In the genomic region with DNA sequence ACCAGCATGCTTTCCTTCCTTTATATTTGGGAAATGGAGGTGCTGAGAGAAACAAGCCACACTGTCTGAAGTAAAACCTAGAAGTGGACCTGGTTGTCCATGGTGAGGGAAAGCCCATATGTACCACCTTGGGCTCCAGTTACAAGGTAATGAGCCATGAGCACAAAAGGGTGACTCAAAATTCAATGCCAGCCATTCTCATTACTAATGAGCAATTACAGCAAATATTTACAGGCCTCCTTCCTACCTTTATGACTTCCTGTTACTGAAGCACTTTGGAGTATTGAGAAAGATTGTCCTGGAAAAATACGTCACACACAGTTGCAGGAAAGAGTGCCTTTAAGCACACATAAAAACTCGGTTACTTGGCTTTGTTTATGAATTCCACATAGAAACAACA, we compare ENCODE assay signal across 1 cellular context.
A peak's percentile ranks its signal among the peaks of the same experiment; 100 is the strongest.
TF ChIP-seq lines count a peak whose summit lies in the region.

No MANE protein-coding gene starts in this region.

TF ChIP-seq in HepG2, 621 proteins besides CTCF, POLR2A, EP300 and RAD21 (continued from another document and continues in another):
- TF ChIP-seq, protein P1, sequence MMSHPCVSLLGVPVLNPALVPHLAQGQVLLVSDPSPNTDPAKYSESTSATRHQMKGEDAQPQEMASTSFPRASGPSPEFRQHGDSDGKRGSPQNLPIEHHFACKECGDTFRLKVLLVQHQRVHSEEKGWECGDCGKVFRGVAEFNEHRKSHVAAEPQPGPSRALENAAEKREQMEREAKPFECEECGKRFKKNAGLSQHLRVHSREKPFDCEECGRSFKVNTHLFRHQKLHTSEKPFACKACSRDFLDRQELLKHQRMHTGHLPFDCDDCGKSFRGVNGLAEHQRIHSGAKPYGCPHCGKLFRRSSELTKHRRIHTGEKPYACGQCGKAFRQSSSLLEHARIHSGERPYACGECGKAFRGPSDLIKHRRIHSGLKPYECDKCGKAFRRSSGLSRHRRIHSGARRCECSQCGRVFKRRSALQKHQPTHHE (CRISPR knock-in tag; IDR thresholded peaks at IDR 0.05; ENCODE audit: borderline replicate concordance), result no peak
- TF ChIP-seq ZNF839 (CRISPR knock-in tag; IDR thresholded peaks at IDR 0.05; ENCODE audit: borderline replicate concordance) (no peak), ZNF205 (CRISPR knock-in tag; IDR thresholded peaks at IDR 0.05) (peak; percentile 88), ZNF850 (CRISPR knock-in tag; conservative IDR thresholded peaks at IDR 0.05) (no peak), SMARCE1 (IDR thresholded peaks at IDR 0.05; ENCODE audit: borderline replicate concordance) (no peak), RFXANK (CRISPR knock-in tag; IDR thresholded peaks at IDR 0.05) (0 out of 2 replicates have a peak, but pooled peaks have one; percentile 21), HNF4G (IDR thresholded peaks at IDR 0.05; ENCODE audit: borderline replicate concordance, low read depth, low read length) (peak; percentile 61; the same call in 1 of the 2 replicates), HNF4G (CRISPR knock-in tag; IDR thresholded peaks at IDR 0.05; ENCODE audit: borderline replicate concordance, low read depth) (peak; percentile 60; the same call in 1 of the 2 replicates), ZFP37 (CRISPR knock-in tag; IDR thresholded peaks at IDR 0.05; ENCODE audit: borderline replicate concordance) (no peak), ZNF558 (CRISPR knock-in tag; IDR thresholded peaks at IDR 0.05; ENCODE audit: borderline replicate concordance) (no peak), ATM (IDR thresholded peaks at IDR 0.05; ENCODE audit: borderline replicate concordance) (no peak), TAF15 (IDR thresholded peaks at IDR 0.05; ENCODE audit: low read depth, low read length, poor library complexity, severe bottlenecking) (no peak), ZNF629 (CRISPR knock-in tag; conservative IDR thresholded peaks at IDR 0.05) (no peak), CBFB (CRISPR knock-in tag; IDR thresholded peaks at IDR 0.05) (no peak), NFE2 (CRISPR knock-in tag; IDR thresholded peaks at IDR 0.05) (no peak), ZSCAN22 (CRISPR knock-in tag; IDR thresholded peaks at IDR 0.05) (no peak), ZNF382 (CRISPR knock-in tag; IDR thresholded peaks at IDR 0.05; ENCODE audit: borderline replicate concordance) (no peak), MAZ (IDR thresholded peaks at IDR 0.05; ENCODE audit: borderline replicate concordance, low read depth, low read length) (no peak), MAZ (CRISPR knock-in tag; IDR thresholded peaks at IDR 0.05; ENCODE audit: low read depth) (peak; percentile 49; the same call in 1 of the 2 replicates), MEIS2 (CRISPR knock-in tag; IDR thresholded peaks at IDR 0.05) (no peak; the same call in 1 of the 2 replicates), NFE2L2 (IDR thresholded peaks at IDR 0.05; ENCODE audit: low read length) (no peak), ZNF879 (CRISPR knock-in tag; IDR thresholded peaks at IDR 0.05) (no peak), ZNF501 (CRISPR knock-in tag; IDR thresholded peaks at IDR 0.05) (no peak)
- TF ChIP-seq, protein P2, sequence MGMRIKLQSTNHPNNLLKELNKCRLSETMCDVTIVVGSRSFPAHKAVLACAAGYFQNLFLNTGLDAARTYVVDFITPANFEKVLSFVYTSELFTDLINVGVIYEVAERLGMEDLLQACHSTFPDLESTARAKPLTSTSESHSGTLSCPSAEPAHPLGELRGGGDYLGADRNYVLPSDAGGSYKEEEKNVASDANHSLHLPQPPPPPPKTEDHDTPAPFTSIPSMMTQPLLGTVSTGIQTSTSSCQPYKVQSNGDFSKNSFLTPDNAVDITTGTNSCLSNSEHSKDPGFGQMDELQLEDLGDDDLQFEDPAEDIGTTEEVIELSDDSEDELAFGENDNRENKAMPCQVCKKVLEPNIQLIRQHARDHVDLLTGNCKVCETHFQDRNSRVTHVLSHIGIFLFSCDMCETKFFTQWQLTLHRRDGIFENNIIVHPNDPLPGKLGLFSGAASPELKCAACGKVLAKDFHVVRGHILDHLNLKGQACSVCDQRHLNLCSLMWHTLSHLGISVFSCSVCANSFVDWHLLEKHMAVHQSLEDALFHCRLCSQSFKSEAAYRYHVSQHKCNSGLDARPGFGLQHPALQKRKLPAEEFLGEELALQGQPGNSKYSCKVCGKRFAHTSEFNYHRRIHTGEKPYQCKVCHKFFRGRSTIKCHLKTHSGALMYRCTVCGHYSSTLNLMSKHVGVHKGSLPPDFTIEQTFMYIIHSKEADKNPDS (CRISPR knock-in tag; IDR thresholded peaks at IDR 0.05), result peak; percentile 100
- TF ChIP-seq, protein P3, sequence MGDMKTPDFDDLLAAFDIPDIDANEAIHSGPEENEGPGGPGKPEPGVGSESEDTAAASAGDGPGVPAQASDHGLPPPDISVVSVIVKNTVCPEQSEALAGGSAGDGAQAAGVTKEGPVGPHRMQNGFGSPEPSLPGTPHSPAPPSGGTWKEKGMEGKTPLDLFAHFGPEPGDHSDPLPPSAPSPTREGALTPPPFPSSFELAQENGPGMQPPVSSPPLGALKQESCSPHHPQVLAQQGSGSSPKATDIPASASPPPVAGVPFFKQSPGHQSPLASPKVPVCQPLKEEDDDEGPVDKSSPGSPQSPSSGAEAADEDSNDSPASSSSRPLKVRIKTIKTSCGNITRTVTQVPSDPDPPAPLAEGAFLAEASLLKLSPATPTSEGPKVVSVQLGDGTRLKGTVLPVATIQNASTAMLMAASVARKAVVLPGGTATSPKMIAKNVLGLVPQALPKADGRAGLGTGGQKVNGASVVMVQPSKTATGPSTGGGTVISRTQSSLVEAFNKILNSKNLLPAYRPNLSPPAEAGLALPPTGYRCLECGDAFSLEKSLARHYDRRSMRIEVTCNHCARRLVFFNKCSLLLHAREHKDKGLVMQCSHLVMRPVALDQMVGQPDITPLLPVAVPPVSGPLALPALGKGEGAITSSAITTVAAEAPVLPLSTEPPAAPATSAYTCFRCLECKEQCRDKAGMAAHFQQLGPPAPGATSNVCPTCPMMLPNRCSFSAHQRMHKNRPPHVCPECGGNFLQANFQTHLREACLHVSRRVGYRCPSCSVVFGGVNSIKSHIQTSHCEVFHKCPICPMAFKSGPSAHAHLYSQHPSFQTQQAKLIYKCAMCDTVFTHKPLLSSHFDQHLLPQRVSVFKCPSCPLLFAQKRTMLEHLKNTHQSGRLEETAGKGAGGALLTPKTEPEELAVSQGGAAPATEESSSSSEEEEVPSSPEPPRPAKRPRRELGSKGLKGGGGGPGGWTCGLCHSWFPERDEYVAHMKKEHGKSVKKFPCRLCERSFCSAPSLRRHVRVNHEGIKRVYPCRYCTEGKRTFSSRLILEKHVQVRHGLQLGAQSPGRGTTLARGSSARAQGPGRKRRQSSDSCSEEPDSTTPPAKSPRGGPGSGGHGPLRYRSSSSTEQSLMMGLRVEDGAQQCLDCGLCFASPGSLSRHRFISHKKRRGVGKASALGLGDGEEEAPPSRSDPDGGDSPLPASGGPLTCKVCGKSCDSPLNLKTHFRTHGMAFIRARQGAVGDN (CRISPR knock-in tag; IDR thresholded peaks at IDR 0.05), result no peak
- TF ChIP-seq, protein P4, sequence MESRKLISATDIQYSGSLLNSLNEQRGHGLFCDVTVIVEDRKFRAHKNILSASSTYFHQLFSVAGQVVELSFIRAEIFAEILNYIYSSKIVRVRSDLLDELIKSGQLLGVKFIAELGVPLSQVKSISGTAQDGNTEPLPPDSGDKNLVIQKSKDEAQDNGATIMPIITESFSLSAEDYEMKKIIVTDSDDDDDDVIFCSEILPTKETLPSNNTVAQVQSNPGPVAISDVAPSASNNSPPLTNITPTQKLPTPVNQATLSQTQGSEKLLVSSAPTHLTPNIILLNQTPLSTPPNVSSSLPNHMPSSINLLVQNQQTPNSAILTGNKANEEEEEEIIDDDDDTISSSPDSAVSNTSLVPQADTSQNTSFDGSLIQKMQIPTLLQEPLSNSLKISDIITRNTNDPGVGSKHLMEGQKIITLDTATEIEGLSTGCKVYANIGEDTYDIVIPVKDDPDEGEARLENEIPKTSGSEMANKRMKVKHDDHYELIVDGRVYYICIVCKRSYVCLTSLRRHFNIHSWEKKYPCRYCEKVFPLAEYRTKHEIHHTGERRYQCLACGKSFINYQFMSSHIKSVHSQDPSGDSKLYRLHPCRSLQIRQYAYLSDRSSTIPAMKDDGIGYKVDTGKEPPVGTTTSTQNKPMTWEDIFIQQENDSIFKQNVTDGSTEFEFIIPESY (CRISPR knock-in tag; IDR thresholded peaks at IDR 0.05), result no peak
- TF ChIP-seq, protein P5, sequence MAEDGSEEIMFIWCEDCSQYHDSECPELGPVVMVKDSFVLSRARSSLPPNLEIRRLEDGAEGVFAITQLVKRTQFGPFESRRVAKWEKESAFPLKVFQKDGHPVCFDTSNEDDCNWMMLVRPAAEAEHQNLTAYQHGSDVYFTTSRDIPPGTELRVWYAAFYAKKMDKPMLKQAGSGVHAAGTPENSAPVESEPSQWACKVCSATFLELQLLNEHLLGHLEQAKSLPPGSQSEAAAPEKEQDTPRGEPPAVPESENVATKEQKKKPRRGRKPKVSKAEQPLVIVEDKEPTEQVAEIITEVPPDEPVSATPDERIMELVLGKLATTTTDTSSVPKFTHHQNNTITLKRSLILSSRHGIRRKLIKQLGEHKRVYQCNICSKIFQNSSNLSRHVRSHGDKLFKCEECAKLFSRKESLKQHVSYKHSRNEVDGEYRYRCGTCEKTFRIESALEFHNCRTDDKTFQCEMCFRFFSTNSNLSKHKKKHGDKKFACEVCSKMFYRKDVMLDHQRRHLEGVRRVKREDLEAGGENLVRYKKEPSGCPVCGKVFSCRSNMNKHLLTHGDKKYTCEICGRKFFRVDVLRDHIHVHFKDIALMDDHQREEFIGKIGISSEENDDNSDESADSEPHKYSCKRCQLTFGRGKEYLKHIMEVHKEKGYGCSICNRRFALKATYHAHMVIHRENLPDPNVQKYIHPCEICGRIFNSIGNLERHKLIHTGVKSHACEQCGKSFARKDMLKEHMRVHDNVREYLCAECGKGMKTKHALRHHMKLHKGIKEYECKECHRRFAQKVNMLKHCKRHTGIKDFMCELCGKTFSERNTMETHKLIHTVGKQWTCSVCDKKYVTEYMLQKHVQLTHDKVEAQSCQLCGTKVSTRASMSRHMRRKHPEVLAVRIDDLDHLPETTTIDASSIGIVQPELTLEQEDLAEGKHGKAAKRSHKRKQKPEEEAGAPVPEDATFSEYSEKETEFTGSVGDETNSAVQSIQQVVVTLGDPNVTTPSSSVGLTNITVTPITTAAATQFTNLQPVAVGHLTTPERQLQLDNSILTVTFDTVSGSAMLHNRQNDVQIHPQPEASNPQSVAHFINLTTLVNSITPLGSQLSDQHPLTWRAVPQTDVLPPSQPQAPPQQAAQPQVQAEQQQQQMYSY (CRISPR knock-in tag; IDR thresholded peaks at IDR 0.05), result no peak
- TF ChIP-seq, protein P6, sequence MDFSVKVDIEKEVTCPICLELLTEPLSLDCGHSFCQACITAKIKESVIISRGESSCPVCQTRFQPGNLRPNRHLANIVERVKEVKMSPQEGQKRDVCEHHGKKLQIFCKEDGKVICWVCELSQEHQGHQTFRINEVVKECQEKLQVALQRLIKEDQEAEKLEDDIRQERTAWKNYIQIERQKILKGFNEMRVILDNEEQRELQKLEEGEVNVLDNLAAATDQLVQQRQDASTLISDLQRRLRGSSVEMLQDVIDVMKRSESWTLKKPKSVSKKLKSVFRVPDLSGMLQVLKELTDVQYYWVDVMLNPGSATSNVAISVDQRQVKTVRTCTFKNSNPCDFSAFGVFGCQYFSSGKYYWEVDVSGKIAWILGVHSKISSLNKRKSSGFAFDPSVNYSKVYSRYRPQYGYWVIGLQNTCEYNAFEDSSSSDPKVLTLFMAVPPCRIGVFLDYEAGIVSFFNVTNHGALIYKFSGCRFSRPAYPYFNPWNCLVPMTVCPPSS (IDR thresholded peaks at IDR 0.05), result no peak
- TF ChIP-seq, protein P7, sequence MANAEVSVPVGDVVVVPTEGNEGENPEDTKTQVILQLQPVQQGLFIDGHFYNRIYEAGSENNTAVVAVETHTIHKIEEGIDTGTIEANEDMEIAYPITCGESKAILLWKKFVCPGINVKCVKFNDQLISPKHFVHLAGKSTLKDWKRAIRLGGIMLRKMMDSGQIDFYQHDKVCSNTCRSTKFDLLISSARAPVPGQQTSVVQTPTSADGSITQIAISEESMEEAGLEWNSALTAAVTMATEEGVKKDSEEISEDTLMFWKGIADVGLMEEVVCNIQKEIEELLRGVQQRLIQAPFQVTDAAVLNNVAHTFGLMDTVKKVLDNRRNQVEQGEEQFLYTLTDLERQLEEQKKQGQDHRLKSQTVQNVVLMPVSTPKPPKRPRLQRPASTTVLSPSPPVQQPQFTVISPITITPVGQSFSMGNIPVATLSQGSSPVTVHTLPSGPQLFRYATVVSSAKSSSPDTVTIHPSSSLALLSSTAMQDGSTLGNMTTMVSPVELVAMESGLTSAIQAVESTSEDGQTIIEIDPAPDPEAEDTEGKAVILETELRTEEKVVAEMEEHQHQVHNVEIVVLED (CRISPR knock-in tag; IDR thresholded peaks at IDR 0.05; ENCODE audit: borderline replicate concordance), result no peak
- TF ChIP-seq, protein P8, sequence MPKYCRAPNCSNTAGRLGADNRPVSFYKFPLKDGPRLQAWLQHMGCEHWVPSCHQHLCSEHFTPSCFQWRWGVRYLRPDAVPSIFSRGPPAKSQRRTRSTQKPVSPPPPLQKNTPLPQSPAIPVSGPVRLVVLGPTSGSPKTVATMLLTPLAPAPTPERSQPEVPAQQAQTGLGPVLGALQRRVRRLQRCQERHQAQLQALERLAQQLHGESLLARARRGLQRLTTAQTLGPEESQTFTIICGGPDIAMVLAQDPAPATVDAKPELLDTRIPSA (CRISPR knock-in tag; IDR thresholded peaks at IDR 0.05; ENCODE audit: borderline replicate concordance), result no peak
- TF ChIP-seq, protein P9, sequence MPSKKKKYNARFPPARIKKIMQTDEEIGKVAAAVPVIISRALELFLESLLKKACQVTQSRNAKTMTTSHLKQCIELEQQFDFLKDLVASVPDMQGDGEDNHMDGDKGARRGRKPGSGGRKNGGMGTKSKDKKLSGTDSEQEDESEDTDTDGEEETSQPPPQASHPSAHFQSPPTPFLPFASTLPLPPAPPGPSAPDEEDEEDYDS (CRISPR knock-in tag; IDR thresholded peaks at IDR 0.05), result peak; percentile 82
- TF ChIP-seq, protein P10, sequence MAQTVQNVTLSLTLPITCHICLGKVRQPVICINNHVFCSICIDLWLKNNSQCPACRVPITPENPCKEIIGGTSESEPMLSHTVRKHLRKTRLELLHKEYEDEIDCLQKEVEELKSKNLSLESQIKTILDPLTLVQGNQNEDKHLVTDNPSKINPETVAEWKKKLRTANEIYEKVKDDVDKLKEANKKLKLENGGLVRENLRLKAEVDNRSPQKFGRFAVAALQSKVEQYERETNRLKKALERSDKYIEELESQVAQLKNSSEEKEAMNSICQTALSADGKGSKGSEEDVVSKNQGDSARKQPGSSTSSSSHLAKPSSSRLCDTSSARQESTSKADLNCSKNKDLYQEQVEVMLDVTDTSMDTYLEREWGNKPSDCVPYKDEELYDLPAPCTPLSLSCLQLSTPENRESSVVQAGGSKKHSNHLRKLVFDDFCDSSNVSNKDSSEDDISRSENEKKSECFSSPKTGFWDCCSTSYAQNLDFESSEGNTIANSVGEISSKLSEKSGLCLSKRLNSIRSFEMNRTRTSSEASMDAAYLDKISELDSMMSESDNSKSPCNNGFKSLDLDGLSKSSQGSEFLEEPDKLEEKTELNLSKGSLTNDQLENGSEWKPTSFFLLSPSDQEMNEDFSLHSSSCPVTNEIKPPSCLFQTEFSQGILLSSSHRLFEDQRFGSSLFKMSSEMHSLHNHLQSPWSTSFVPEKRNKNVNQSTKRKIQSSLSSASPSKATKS (CRISPR knock-in tag; IDR thresholded peaks at IDR 0.05), result peak; percentile 76; the same call in 1 of the 2 replicates
